1 cellular context compared by ENCODE assay signal in the genomic region with DNA sequence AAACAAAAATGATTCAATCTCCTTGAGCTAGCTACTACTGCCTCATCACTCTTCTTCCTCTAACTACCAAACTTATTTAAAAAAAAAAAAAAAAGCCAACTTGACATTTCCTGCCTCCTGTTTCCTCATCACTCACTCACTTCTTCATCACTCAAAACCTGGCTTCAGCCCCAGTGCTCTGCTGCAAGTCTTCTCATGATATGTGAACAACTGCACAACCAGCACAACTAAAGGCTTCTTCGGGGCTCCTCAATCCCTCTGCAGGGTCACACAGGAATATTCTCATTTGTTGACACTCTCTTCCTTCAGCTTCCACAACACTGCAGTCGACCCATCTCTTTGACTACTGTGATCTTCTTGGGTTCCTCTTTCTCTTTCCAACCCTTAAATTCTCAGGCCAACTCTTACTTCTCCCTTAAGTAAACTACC.
TF ChIP-seq lines count a peak whose summit lies in the region.

No MANE protein-coding gene starts in this region.

TF ChIP-seq in endothelial cell of umbilical vein, 7 proteins besides CTCF, POLR2A, EP300 and RAD21:
- no peak for TF ChIP-seq FOS (IDR thresholded peaks at IDR 0.05; ENCODE audit: borderline replicate concordance, insufficient read depth, low read length)
- TF ChIP-seq MYC (IDR thresholded peaks at IDR 0.05; ENCODE audit: low read depth, low read length) = no peak
- TF ChIP-seq, protein P1, sequence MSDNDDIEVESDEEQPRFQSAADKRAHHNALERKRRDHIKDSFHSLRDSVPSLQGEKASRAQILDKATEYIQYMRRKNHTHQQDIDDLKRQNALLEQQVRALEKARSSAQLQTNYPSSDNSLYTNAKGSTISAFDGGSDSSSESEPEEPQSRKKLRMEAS (IDR thresholded peaks at IDR 0.05; ENCODE audit: insufficient read depth, insufficient read length) = no peak
- TF ChIP-seq GATA2 (IDR thresholded peaks at IDR 0.05; ENCODE audit: insufficient read depth, insufficient read length, low read depth, low read length) = no peak
- TF ChIP-seq EZH2 (IDR thresholded peaks at IDR 0.05; ENCODE audit: borderline replicate concordance, low read depth, low read length, severe bottlenecking) = no peak
- no peak for TF ChIP-seq JUN (IDR thresholded peaks at IDR 0.05; ENCODE audit: borderline replicate concordance, insufficient read depth, insufficient read length, low read depth)
- no peak for TF ChIP-seq POLR2AphosphoS5 (IDR thresholded peaks at IDR 0.05; ENCODE audit: insufficient read depth, low read depth, low read length)
